ENCODE assay signal across 10 cellular contexts in genomic region chr2:238771193-238771592, GRCh38.
DNase-seq lines count a peak whose midpoint lies in the region; ATAC-seq and TF ChIP-seq lines count a peak whose summit lies in the region.
"Had no signal": no experiment of that assay in that cellular context is flagged by ENCODE, and none has a peak within 500 bp of the region (broad histone marks: within the 10 kb centered on the region; RNA-seq: fewer than 3 reads in every experiment).

No MANE protein-coding gene starts in this region.

- 0 out of 2 replicates have a peak, but pooled peaks have one; percentile 35 for ATAC-seq in PC-3
- no peak for ATAC-seq in CD4-positive, alpha-beta T cell (ENCODE audit: poor library complexity)
- ATAC-seq: psoas muscle had no signal

- H3K9ac ChIP-seq in PC-3 (ENCODE audit: low read length) (no peak overlapping the region), Karpas-422 (ENCODE audit: low read length) (no peak overlapping the region)

- no peaks in the 10 kb centered on the region for H3K36me3 Mint-ChIP-seq in CD4-positive, alpha-beta T cell (ENCODE audit: low read depth)

- H2AFZ ChIP-seq in PC-3 (ENCODE audit: low read length) (no peak overlapping the region), Karpas-422 (ENCODE audit: low read length) (no peak overlapping the region)

- CTCF ChIA-PET in PC-3 (lab: Charles Lee), result no interaction called here
- CTCF ChIA-PET in CD4-positive, alpha-beta T cell (lab: Charles Lee), result no interaction called here

- H3K9me2 ChIP-seq in PC-3 (replicated peaks; ENCODE audit: low read length) (no peaks in the 10 kb centered on the region), Karpas-422 (replicated peaks; ENCODE audit: insufficient read depth, low read length) (no peaks in the 10 kb centered on the region)

- intact Hi-C loops in PC-3 (cut with micrococcal nuclease), result no loop called here
- intact Hi-C loops in CD4-positive, alpha-beta T cell (cut with DNase I, micrococcal nuclease), result no loop called here

- DNase-seq in H7 (peak; percentile 78), PC-3 (peak; percentile 9), fibroblast of mammary gland (ENCODE audit: low read depth) (peak; percentile 79), pons (ENCODE audit: low spot score) (peak; percentile 7), Karpas-422 (no peak)
- DNase-seq in central memory CD4-positive, alpha-beta T cell, result no peak
- DNase-seq in CD4-positive, alpha-beta T cell, result no peak
- DNase-seq: activated CD4-positive, CD25-positive, alpha-beta regulatory T cell treated with anti-CD3 and anti-CD28 coated beads, Interleukin-2, amount 50 U/mL, for 72 hours; GDM1; psoas muscle had no signal

- no TSS peak for BruUV-seq in PC-3 (replicated peaks; lab: Mats Ljungman, UMichigan)

- H3K4me2 ChIP-seq in PC-3 (ENCODE audit: low read length) (no peak overlapping the region), Karpas-422 (ENCODE audit: low read depth, low read length, poor library complexity, severe bottlenecking) (no peak overlapping the region)

- H3K9me3 Mint-ChIP-seq in CD4-positive, alpha-beta T cell, result no peaks in the 10 kb centered on the region

- H3K27ac Mint-ChIP-seq in CD4-positive, alpha-beta T cell, result no peak overlapping the region

- no peaks in the 10 kb centered on the region for H3K36me3 ChIP-seq in H7 (replicated peaks; ENCODE audit: control insufficient read depth, insufficient read depth, low read length)
- H3K36me3 ChIP-seq in PC-3 (ENCODE audit: low read depth, low read length), result no peaks in the 10 kb centered on the region
- no peaks in the 10 kb centered on the region for H3K36me3 ChIP-seq in Karpas-422 (ENCODE audit: insufficient read depth, low read length)

- H3K4me3 ChIP-seq in H7 (ENCODE audit: insufficient read depth, low read depth, low read length) (no peak overlapping the region), PC-3 (ENCODE audit: low read length) (no peak overlapping the region), fibroblast of mammary gland (ENCODE audit: control insufficient read depth, low read depth, low read length) (no peak overlapping the region), Karpas-422 (ENCODE audit: low read length) (no peak overlapping the region)
- H3K4me3 ChIP-seq: psoas muscle had no signal

- POLR2A ChIA-PET in PC-3 (lab: Charles Lee; ENCODE audit: unreplicated experiment), result no interaction called here
- POLR2A ChIA-PET in CD4-positive, alpha-beta T cell (lab: Charles Lee), result no interaction called here

- no peaks in the 10 kb centered on the region; the same call in 1 of the 2 replicates for H3K27me3 ChIP-seq in H7 (ENCODE audit: control insufficient read depth, insufficient read depth, low read length)
- peaks cover 38% of the 10 kb centered on the region for H3K27me3 ChIP-seq in PC-3 (ENCODE audit: low read length)
- H3K27me3 ChIP-seq in Karpas-422 (ENCODE audit: low read length), result no peaks in the 10 kb centered on the region
- peaks cover 13% of the 10 kb centered on the region for H3K27me3 ChIP-seq in CD4-positive, alpha-beta T cell (ENCODE audit: control insufficient read depth, insufficient read depth, low read length)

- H3K4me3 Mint-ChIP-seq in CD4-positive, alpha-beta T cell, result no peak overlapping the region

- TF ChIP-seq CTCF in PC-3 (conservative IDR thresholded peaks at IDR 0.05; ENCODE audit: low read depth, low read length), result peak; percentile 41
- peak; percentile 52 for TF ChIP-seq CTCF in fibroblast of mammary gland (conservative IDR thresholded peaks at IDR 0.05; ENCODE audit: control insufficient read depth, insufficient read depth, low read depth, low read length)
- TF ChIP-seq CTCF in CD4-positive, alpha-beta T cell (IDR thresholded peaks at IDR 0.05), result no peak

- H3K27ac ChIP-seq in PC-3 (ENCODE audit: low read length) (no peak overlapping the region), Karpas-422 (ENCODE audit: low read length) (no peak overlapping the region)
- H3K27ac ChIP-seq in CD4-positive, alpha-beta T cell (ENCODE audit: low read depth, low read length), result no peak overlapping the region
- H3K27ac ChIP-seq: psoas muscle had no signal

- no peaks in the 10 kb centered on the region for H3K4me1 Mint-ChIP-seq in CD4-positive, alpha-beta T cell (ENCODE audit: low read depth)

- no peaks in the 10 kb centered on the region for H3K9me3 ChIP-seq in PC-3 (ENCODE audit: low read length)
- no peaks in the 10 kb centered on the region for H3K9me3 ChIP-seq in Karpas-422 (ENCODE audit: low read length)
- no peaks in the 10 kb centered on the region for H3K9me3 ChIP-seq in CD4-positive, alpha-beta T cell (ENCODE audit: control insufficient read depth, low read length)
- H3K9me3 ChIP-seq: psoas muscle had no signal

- peaks cover 53% of the 10 kb centered on the region for H3K27me3 Mint-ChIP-seq in CD4-positive, alpha-beta T cell

- H3K79me2 ChIP-seq in PC-3 (ENCODE audit: low read length) (no peaks in the 10 kb centered on the region), Karpas-422 (ENCODE audit: low read length) (no peaks in the 10 kb centered on the region)

- H4K20me1 ChIP-seq in PC-3 (ENCODE audit: low read length) (no peaks in the 10 kb centered on the region), Karpas-422 (ENCODE audit: insufficient read depth, low read depth, low read length) (no peaks in the 10 kb centered on the region)

- H3F3A ChIP-seq in PC-3 (ENCODE audit: low read length, unreplicated experiment), result no peaks in the 10 kb centered on the region

- no peaks in the 10 kb centered on the region for H3K4me1 ChIP-seq in PC-3 (ENCODE audit: insufficient read depth, low read length)
- H3K4me1 ChIP-seq in Karpas-422 (ENCODE audit: low read length), result peaks cover 9% of the 10 kb centered on the region
- H3K4me1 ChIP-seq: psoas muscle had no signal

Comparison
In these comparisons a context has a peak if more than half of its experiments do, and no peak if none do; other contexts are left out.
1. DNase-seq: peak in H7 (single experiment), PC-3 (single experiment), fibroblast of mammary gland (single experiment) and pons (single experiment); none in Karpas-422 (single experiment), central memory CD4-positive, alpha-beta T cell (single experiment) and CD4-positive, alpha-beta T cell (0 of 10).